13 cellular contexts compared by ENCODE assay signal in genomic region chr14:95994593-95994928, GRCh38. TPM values are rescaled to one million over a fixed set of nuclear protein-coding genes. Genes with fewer than 3 reads are reported as not detected.
DNase-seq lines count a peak whose midpoint lies in the region; ATAC-seq and TF ChIP-seq lines count a peak whose summit lies in the region.
"Had no signal": no experiment of that assay in that cellular context is flagged by ENCODE, and none has a peak within 500 bp of the region (broad histone marks: within the 10 kb centered on the region; RNA-seq: fewer than 3 reads in every experiment).

No MANE protein-coding gene starts in this region.

- H3K27me3 Mint-ChIP-seq in CD8-positive, alpha-beta T cell (ENCODE audit: low read depth): peaks cover 34% of the 10 kb centered on the region
- H3K27me3 Mint-ChIP-seq in endothelial cell (ENCODE audit: unreplicated experiment): no peaks in the 10 kb centered on the region

- H3K4me1 ChIP-seq in CD8-positive, alpha-beta T cell (ENCODE audit: insufficient read depth, low read length): no peaks in the 10 kb centered on the region
- H3K4me1 ChIP-seq in Panc1 (ENCODE audit: control insufficient read depth, insufficient read depth, low read length): no peaks in the 10 kb centered on the region
- H3K4me1 ChIP-seq: BLaER1, Peyer's patch had no signal

- peak; percentile 64 for TF ChIP-seq CTCF in 22Rv1 (IDR thresholded peaks at IDR 0.05)
- TF ChIP-seq CTCF in CD8-positive, alpha-beta T cell (IDR thresholded peaks at IDR 0.05): peak; percentile 26
- peak; percentile 51 for TF ChIP-seq CTCF in Panc1 (IDR thresholded peaks at IDR 0.05)
- peak; percentile 15 for TF ChIP-seq CTCF in coronary artery (IDR thresholded peaks at IDR 0.05)
- no peak for TF ChIP-seq CTCF in endothelial cell (IDR thresholded peaks at IDR 0.05; ENCODE audit: unreplicated experiment)

- peaks cover 16% of the 10 kb centered on the region for H3K9me3 Mint-ChIP-seq in CD8-positive, alpha-beta T cell
- peaks cover 5% of the 10 kb centered on the region for H3K9me3 Mint-ChIP-seq in endothelial cell (ENCODE audit: unreplicated experiment)

- no peak for ATAC-seq in CD8-positive, alpha-beta T cell
- ATAC-seq in Panc1 (no peak), HG02938 (IDR thresholded peaks at IDR 0.05; ENCODE audit: unreplicated experiment) (no peak)

- no peak for DNase-seq in CD8-positive, alpha-beta T cell
- DNase-seq in Panc1 (ENCODE audit: low read depth, low spot score): no peak
- DNase-seq in coronary artery (ENCODE audit: low spot score): no peak
- DNase-seq in activated CD4-positive, alpha-beta T cell treated with anti-CD3 and anti-CD28 coated beads, Interleukin-2, amount 50 U/mL, for 1 hour: no peak
- no peak for DNase-seq in endothelial cell (ENCODE audit: low spot score)
- DNase-seq in H7: no peak
- DNase-seq: NCI-H1048, Peyer's patch had no signal

- POLR2A ChIA-PET in CD8-positive, alpha-beta T cell (lab: Charles Lee): no interaction called here
- POLR2A ChIA-PET in Panc1 (lab: Charles Lee): no interaction called here

- in situ Hi-C loops in Panc1 (cut with HindIII; ENCODE audit: low pct_unique_long_range_greater_than_20kb, low sequenced_read_pairs): no loop called here

- CTCF ChIA-PET in CD8-positive, alpha-beta T cell (lab: Charles Lee): interaction anchor here (1.2 to 2.6 kb wide), 11 partner anchors 9 to 552 kb away, joined by 3 to 21 read pairs (median 5); no protein-coding TSS in a partner anchor
- CTCF ChIA-PET in Panc1 (lab: Charles Lee): interaction anchor here (1.0 kb wide), 1 partner anchor 432 kb away, joined by 6 read pairs; no protein-coding TSS in a partner anchor

- H3K4me3 ChIP-seq in CD8-positive, alpha-beta T cell (ENCODE audit: low read depth, low read length): no peak overlapping the region
- no peak overlapping the region for H3K4me3 ChIP-seq in Panc1 (ENCODE audit: low read depth in 2 of 2, low read length in 2 of 2)
- H3K4me3 ChIP-seq in coronary artery: no peak overlapping the region
- H3K4me3 ChIP-seq in H7 (ENCODE audit: insufficient read depth, low read depth, low read length): no peak overlapping the region
- H3K4me3 ChIP-seq: BLaER1, Peyer's patch had no signal

- no peaks in the 10 kb centered on the region for H3K4me1 Mint-ChIP-seq in CD8-positive, alpha-beta T cell (ENCODE audit: low read depth)
- H3K4me1 Mint-ChIP-seq in endothelial cell (ENCODE audit: unreplicated experiment): peaks cover 3% of the 10 kb centered on the region
- H3K4me1 Mint-ChIP-seq: CD8-positive, alpha-beta memory T cell had no signal

- no peak overlapping the region for H3K4me3 Mint-ChIP-seq in CD8-positive, alpha-beta T cell
- no peak overlapping the region for H3K4me3 Mint-ChIP-seq in endothelial cell (ENCODE audit: unreplicated experiment)
- H3K4me3 Mint-ChIP-seq: CD8-positive, alpha-beta memory T cell had no signal

- no peaks in the 10 kb centered on the region for H3K36me3 ChIP-seq in CD8-positive, alpha-beta T cell (ENCODE audit: insufficient read depth, low read length)
- H3K36me3 ChIP-seq in Panc1 (ENCODE audit: control insufficient read depth, insufficient read depth, low read length) (no peaks in the 10 kb centered on the region), H7 (replicated peaks; ENCODE audit: control insufficient read depth, insufficient read depth, low read length) (no peaks in the 10 kb centered on the region)
- H3K36me3 ChIP-seq: BLaER1, Peyer's patch had no signal

- no peaks in the 10 kb centered on the region for H3K36me3 Mint-ChIP-seq in CD8-positive, alpha-beta T cell
- H3K36me3 Mint-ChIP-seq in endothelial cell (ENCODE audit: low read depth, unreplicated experiment): no peaks in the 10 kb centered on the region
- H3K36me3 Mint-ChIP-seq: CD8-positive, alpha-beta memory T cell had no signal

- no peak overlapping the region for H3K27ac Mint-ChIP-seq in CD8-positive, alpha-beta T cell
- H3K27ac Mint-ChIP-seq in endothelial cell (ENCODE audit: unreplicated experiment): no peak overlapping the region
- H3K27ac Mint-ChIP-seq: CD8-positive, alpha-beta memory T cell had no signal

- intact Hi-C loops in CD8-positive, alpha-beta T cell (cut with DNase I, micrococcal nuclease): loop anchor here (1.0 to 5.0 kb wide), 4 partner anchors 97 to 568 kb away; no protein-coding TSS in a partner anchor
- intact Hi-C loops in Panc1 (cut with micrococcal nuclease; ENCODE audit: unreplicated experiment): loop anchor here (1.0 to 10.0 kb wide), 3 partner anchors 100 to 433 kb away; no protein-coding TSS in a partner anchor

- BruUV-seq in Panc1 (replicated peaks; lab: Mats Ljungman, UMichigan): no TSS peak

- H3K27ac ChIP-seq in 22Rv1: no peak overlapping the region
- no peak overlapping the region for H3K27ac ChIP-seq in CD8-positive, alpha-beta T cell (ENCODE audit: low read depth, low read length)
- H3K27ac ChIP-seq in Panc1 (ENCODE audit: low read length): no peak overlapping the region
- no peak overlapping the region for H3K27ac ChIP-seq in coronary artery
- H3K27ac ChIP-seq: BLaER1, Peyer's patch had no signal

- H3K27me3 ChIP-seq in CD8-positive, alpha-beta T cell (ENCODE audit: insufficient read depth, low read length): peaks cover 8% of the 10 kb centered on the region
- no peaks in the 10 kb centered on the region for H3K27me3 ChIP-seq in Panc1 (ENCODE audit: control insufficient read depth, insufficient read depth, low read length)
- H3K27me3 ChIP-seq in H7 (ENCODE audit: control insufficient read depth, insufficient read depth, low read length): no peaks in the 10 kb centered on the region
- H3K27me3 ChIP-seq: BLaER1, Peyer's patch had no signal

- H3K9me3 ChIP-seq in CD8-positive, alpha-beta T cell (ENCODE audit: low read length): peaks cover 8% of the 10 kb centered on the region
- no peaks in the 10 kb centered on the region for H3K9me3 ChIP-seq in Panc1 (ENCODE audit: control insufficient read depth, insufficient read depth, low read depth, low read length)
- H3K9me3 ChIP-seq: SK-N-SH had no signal

RNA-seq across cellular contexts. Expression of gene C14orf132, which starts 44.6 kb away (rescaled TPM):
- under 1 TPM; 0.58 to 0.62 TPM for total RNA-seq in CD8-positive, alpha-beta T cell
- total RNA-seq in Panc1 (2021; ENCODE audit: unreplicated experiment) (23.0 TPM), endothelial cell (ENCODE audit: unreplicated experiment) (4.4 TPM)
- 10.8 TPM for polyA plus RNA-seq in Panc1 (2012; ENCODE audit: insufficient read length)
- total RNA-seq in H7 (2014; rRNA removed; shearing (Covaris generic)): 12.1 and 12.5 TPM in 2 replicates
